In the genomic region with DNA sequence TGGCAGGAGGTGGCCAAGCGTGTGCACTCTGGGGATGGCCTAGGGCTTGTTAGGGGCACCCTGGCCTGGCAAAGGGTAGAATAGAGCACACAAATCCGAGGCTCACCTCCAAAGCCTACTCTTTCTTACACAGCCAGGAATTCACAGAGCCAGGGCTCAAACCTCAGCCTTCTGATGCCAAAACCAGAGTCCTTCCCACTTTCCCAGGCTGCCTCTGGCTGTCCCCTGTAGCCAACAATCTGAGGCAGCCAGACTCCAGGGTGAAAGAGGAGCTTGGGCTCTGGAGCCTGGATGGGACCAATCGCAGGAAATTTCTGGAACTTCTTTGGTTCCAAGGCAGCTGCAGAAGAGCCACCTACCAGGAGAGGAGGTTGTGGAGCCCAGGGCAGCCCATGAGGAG, we compare ENCODE assay signal across 16 cellular contexts.
DNase-seq lines count a peak whose midpoint lies in the region; ATAC-seq and TF ChIP-seq lines count a peak whose summit lies in the region.
"Had no signal": no experiment of that assay in that cellular context is flagged by ENCODE, and none has a peak within 500 bp of the region (broad histone marks: within the 10 kb centered on the region; RNA-seq: fewer than 3 reads in every experiment).

No MANE protein-coding gene starts in this region.

- H3K27me3 ChIP-seq in left ventricle myocardium inferior (ENCODE audit: low read depth), result no peaks in the 10 kb centered on the region

- H3K27ac Mint-ChIP-seq in activated CD8-positive, alpha-beta memory T cell treated with anti-CD3 and anti-CD28 coated beads, Interleukin-2, amount 10 ng/mL, durations not matched to agents 7 days and 5 days, result no peak overlapping the region
- H3K27ac Mint-ChIP-seq: B cell; CD4-positive, alpha-beta T cell; H9; IgD-negative memory B cell had no signal

- no peak for DNase-seq in Right ventricle myocardium superior
- no peak for DNase-seq in left ventricle myocardium inferior
- DNase-seq in coronary artery (ENCODE audit: low spot score), result no peak
- no peak for DNase-seq in sciatic nerve (ENCODE audit: low spot score)
- no peak for DNase-seq in midbrain (lab: John Stamatoyannopoulos, UW)
- no peak for DNase-seq in activated CD8-positive, alpha-beta memory T cell treated with anti-CD3 and anti-CD28 coated beads, Interleukin-2, amount 10 ng/mL, durations not matched to agents 7 days and 5 days
- DNase-seq: C1 segment of cervical spinal cord; Calu3; CD4-positive, alpha-beta T cell; DMS79 treated with DMSO at 0.1 percent for 48 hours; EL; GOT3; H9 had no signal

- H3K36me3 ChIP-seq in left ventricle myocardium inferior, result no peaks in the 10 kb centered on the region

- H3K27ac ChIP-seq in left ventricle myocardium inferior (replicated peaks) (no peak overlapping the region), coronary artery (peak overlapping the region; percentile 33 to 54)

- no peaks in the 10 kb centered on the region for H3K27me3 Mint-ChIP-seq in activated CD8-positive, alpha-beta memory T cell treated with anti-CD3 and anti-CD28 coated beads, Interleukin-2, amount 10 ng/mL, durations not matched to agents 7 days and 5 days
- H3K27me3 Mint-ChIP-seq: CD4-positive, alpha-beta T cell had no signal

- intact Hi-C loops in Right ventricle myocardium superior (cut with DNase I), result no loop called here
- intact Hi-C loops in left ventricle myocardium inferior (cut with micrococcal nuclease), result no loop called here
- intact Hi-C loops in sciatic nerve (cut with DNase I), result no loop called here

- CTCF ChIA-PET in activated CD8-positive, alpha-beta memory T cell treated with anti-CD3 and anti-CD28 coated beads, Interleukin-2, amount 10 ng/mL, durations not matched to agents 7 days and 5 days (lab: Charles Lee), result interaction anchor here (1.3 kb wide), 1 partner anchor 111 kb away, joined by 3 read pairs; no protein-coding TSS in a partner anchor

- no peaks in the 10 kb centered on the region for H3K4me1 Mint-ChIP-seq in activated CD8-positive, alpha-beta memory T cell treated with anti-CD3 and anti-CD28 coated beads, Interleukin-2, amount 10 ng/mL, durations not matched to agents 7 days and 5 days
- H3K4me1 Mint-ChIP-seq: B cell, IgD-negative memory B cell had no signal

- peak; percentile 55 for ATAC-seq in Right ventricle myocardium superior (ENCODE audit: poor library complexity)
- ATAC-seq in sciatic nerve, result peak; percentile 17
- no peak for ATAC-seq in HG03342 (IDR thresholded peaks at IDR 0.05; ENCODE audit: unreplicated experiment)
- no peak for ATAC-seq in activated CD8-positive, alpha-beta memory T cell treated with anti-CD3 and anti-CD28 coated beads, Interleukin-2, amount 10 ng/mL, durations not matched to agents 7 days and 5 days

- H3K36me3 Mint-ChIP-seq in activated CD8-positive, alpha-beta memory T cell treated with anti-CD3 and anti-CD28 coated beads, Interleukin-2, amount 10 ng/mL, durations not matched to agents 7 days and 5 days, result no peaks in the 10 kb centered on the region
- H3K36me3 Mint-ChIP-seq: IgD-negative memory B cell had no signal

- H3K4me3 ChIP-seq in left ventricle myocardium inferior, result no peak overlapping the region
- no peak overlapping the region for H3K4me3 ChIP-seq in coronary artery

- no peak overlapping the region for H3K4me3 Mint-ChIP-seq in activated CD8-positive, alpha-beta memory T cell treated with anti-CD3 and anti-CD28 coated beads, Interleukin-2, amount 10 ng/mL, durations not matched to agents 7 days and 5 days
- H3K4me3 Mint-ChIP-seq: B cell; CD4-positive, alpha-beta T cell; H9; IgD-negative memory B cell had no signal

- H3K9me3 ChIP-seq in left ventricle myocardium inferior (replicated peaks), result no peaks in the 10 kb centered on the region

- no peak for TF ChIP-seq CTCF in left ventricle myocardium inferior (IDR thresholded peaks at IDR 0.05; ENCODE audit: borderline replicate concordance)
- no peak for TF ChIP-seq CTCF in coronary artery (IDR thresholded peaks at IDR 0.05)

- peaks cover 5% of the 10 kb centered on the region for H3K4me1 ChIP-seq in left ventricle myocardium inferior

- no peaks in the 10 kb centered on the region for H3K9me3 Mint-ChIP-seq in activated CD8-positive, alpha-beta memory T cell treated with anti-CD3 and anti-CD28 coated beads, Interleukin-2, amount 10 ng/mL, durations not matched to agents 7 days and 5 days (ENCODE audit: low read depth)
- H3K9me3 Mint-ChIP-seq: CD4-positive, alpha-beta T cell had no signal

Comparison
In these comparisons a context has a peak if more than half of its experiments do, and no peak if none do; other contexts are left out.
1. ATAC-seq: peak in Right ventricle myocardium superior (single experiment) and sciatic nerve (single experiment); none in HG03342 (single experiment) and activated CD8-positive, alpha-beta memory T cell treated with anti-CD3 and anti-CD28 coated beads, Interleukin-2, amount 10 ng/mL, durations not matched to agents 7 days and 5 days (single experiment).